Comparison of ENCODE assay signal across 34 cellular contexts in genomic region chr14:43934102-43934501, GRCh38.
"Had no signal": no experiment of that assay in that cellular context is flagged by ENCODE, and none has a peak within 500 bp of the region (broad histone marks: within the 10 kb centered on the region; RNA-seq: fewer than 3 reads in every experiment).

No MANE protein-coding gene starts in this region.

- H3K27ac ChIP-seq: adrenal gland, ascending aorta, body of pancreas, brain microvascular endothelial cell, breast epithelium, cardiac muscle cell had no signal

- H3K36me3 ChIP-seq: adrenal gland, ascending aorta, brain microvascular endothelial cell, breast epithelium, cardiac muscle cell had no signal

- H3K27me3 ChIP-seq: adrenal gland, ascending aorta, body of pancreas, brain microvascular endothelial cell, breast epithelium, cardiac muscle cell had no signal

- FAIRE-seq: astrocyte, bronchial epithelial cell had no signal

- H3K9me3 ChIP-seq: adrenal gland, ascending aorta, body of pancreas had no signal

- H3K4me1 ChIP-seq: adrenal gland, ascending aorta, body of pancreas, breast epithelium had no signal

- H3K4me3 ChIP-seq: adrenal gland, ascending aorta, body of pancreas, breast epithelium, cardiac muscle cell had no signal

- ATAC-seq: activated naive CD4-positive, alpha-beta T cell treated with anti-CD3 and anti-CD28 coated beads, Interleukin-2, amount 50 U/mL, for 72 hours; activated naive CD8-positive, alpha-beta T cell treated with anti-CD3 and anti-CD28 coated beads, Interleukin-2, amount 50 U/mL, for 24 hours; activated T-cell treated with anti-CD3 and anti-CD28 coated beads, Interleukin-2, amount 50 U/mL, for 4 hours; activated T-cell treated with anti-CD3 and anti-CD28 coated beads, Interleukin-2, amount 50 U/mL, for 72 hours; activated T-helper 17 cell treated with anti-CD3 and anti-CD28 coated beads, Interleukin-2, amount 50 U/mL, for 72 hours; body of pancreas had no signal

- DNase-seq: activated effector memory CD4-positive, alpha-beta T cell treated with anti-CD3 and anti-CD28 coated beads, Interleukin-2, amount 50 U/mL, for 16 hours; activated effector memory CD4-positive, alpha-beta T cell treated with Interleukin-2 at 50 U/mL for 16 hours; activated gamma-delta T cell; activated gamma-delta T cell treated with Interleukin-2 at 50 U/mL for 16 hours; activated naive CD4-positive, alpha-beta T cell; activated naive CD4-positive, alpha-beta T cell treated with anti-CD3 and anti-CD28 coated beads for 36 hours; activated naive CD4-positive, alpha-beta T cell treated with anti-CD3 and anti-CD28 coated beads, Interleukin-2, amount 10 ng/mL, durations not matched to agents 7 days and 5 days; activated naive CD4-positive, alpha-beta T cell treated with anti-CD3 and anti-CD28 coated beads, Interleukin-2, amount 50 U/mL, for 16 hours; activated naive CD4-positive, alpha-beta T cell treated with Interleukin-2 at 50 U/mL for 16 hours; activated naive CD8-positive, alpha-beta T cell treated with anti-CD3 and anti-CD28 coated beads for 36 hours; activated naive CD8-positive, alpha-beta T cell treated with anti-CD3 and anti-CD28 coated beads, Interleukin-2, amount 10 ng/mL, durations not matched to agents 7 days and 5 days; activated naive CD8-positive, alpha-beta T cell treated with anti-CD3 and anti-CD28 coated beads, Interleukin-2, amount 50 U/mL, for 24 hours; activated T-cell treated with anti-CD3 and anti-CD28 coated beads, Interleukin-2, amount 50 U/mL, for 1 hour; activated T-cell treated with anti-CD3 and anti-CD28 coated beads, Interleukin-2, amount 50 U/mL, for 24 hours; activated T-cell treated with anti-CD3 and anti-CD28 coated beads, Interleukin-2, amount 50 U/mL, for 4 hours; activated T-cell treated with anti-CD3 and anti-CD28 coated beads, Interleukin-2, amount 50 U/mL, for 48 hours; activated T-cell treated with anti-CD3 and anti-CD28 coated beads, Interleukin-2, amount 50 U/mL, for 72 hours; adrenal gland; amniotic stem cell; amygdala; anterior cingulate cortex; aorta; body of pancreas; brain microvascular endothelial cell; caudate nucleus; central memory CD4-positive, alpha-beta T cell; cerebellar nuclear complex had no signal
